29 cellular contexts compared by ENCODE assay signal in genomic region chr4:60582167-60582566, GRCh38.
"Had no signal": no experiment of that assay in that cellular context is flagged by ENCODE, and none has a peak within 500 bp of the region (broad histone marks: within the 10 kb centered on the region; RNA-seq: fewer than 3 reads in every experiment).

No MANE protein-coding gene starts in this region.

- H3K27me3 ChIP-seq: heart left ventricle, pancreas, right atrium auricular region, right lobe of liver, tibial artery, uterus had no signal

- H3K4me2 ChIP-seq: smooth muscle cell had no signal

- ATAC-seq: heart left ventricle; left lobe of liver; left ventricle myocardium superior; lower lobe of right lung; natural killer cell; pancreas; right lobe of liver; stimulated activated memory B cell treated with anti-CD40 and anti-IgM and Interleukin-4, amounts not matched to agents 10 μg/mL and 1 μg/mL and 100 μg/mL, for 72 hours; stimulated activated naive CD8-positive, alpha-beta T cell treated with anti-CD3 and anti-CD28 coated beads, Interleukin-15, amount 100 ng/mL, for 72 hours had no signal

- H3K4me1 ChIP-seq: heart left ventricle, lower lobe of right lung, pancreas, prostate gland, right atrium auricular region, right lobe of liver, tibial artery, uterus had no signal

- H3K36me3 ChIP-seq: heart left ventricle, lower lobe of right lung, pancreas, prostate gland, right atrium auricular region, right lobe of liver, tibial artery, uterus had no signal

- H3K4me3 ChIP-seq: heart left ventricle, lower lobe of right lung, pancreas, prostate gland, right atrium auricular region, right lobe of liver, smooth muscle cell, tibial artery, uterus had no signal

- H3K27ac ChIP-seq: heart left ventricle, lower lobe of right lung, pancreas, prostate gland, right atrium auricular region, right lobe of liver, tibial artery, uterus had no signal

- DNase-seq: heart left ventricle; hypothalamus; immature natural killer cell; kidney; left ventricle myocardium superior; lower lobe of right lung; mammary epithelial cell; mesenchymal stem cell; naive B cell; natural killer cell; nephron progenitor cell; nucleus accumbens; pancreas; posterior cingulate gyrus; right lobe of liver; stimulated activated CD4-positive, alpha-beta T cell treated with anti-CD3 and anti-CD28 coated beads, Interleukin-1b, Interleukin-23, amount 100 ng/mL, for 48 hours; stimulated activated CD4-positive, alpha-beta T cell treated with anti-CD3 and anti-CD28 coated beads, Interleukin-2, amount 100 ng/mL, for 48 hours; stimulated activated CD4-positive, alpha-beta T cell treated with anti-CD3 and anti-CD28 coated beads, Interleukin-4, amount 100 ng/mL, for 4 hours; stimulated activated CD8-positive, alpha-beta memory T cell treated with anti-CD3 and anti-CD28 coated beads, Interleukin-4, amount 100 ng/mL, for 48 hours; stimulated activated naive CD4-positive, alpha-beta T cell treated with Interleukin-2 at 50 U/mL for 16 hours; stimulated activated naive CD8-positive, alpha-beta T cell treated with anti-CD3 and anti-CD28 coated beads, Interleukin-15, amount 100 ng/mL, for 72 hours; substantia nigra; tibial artery; uterus had no signal

- H3K9me3 ChIP-seq: lower lobe of right lung, pancreas, prostate gland, right atrium auricular region, right lobe of liver, tibial artery, uterus had no signal
